ENCODE assay signal across 8 cellular contexts in the genomic region with DNA sequence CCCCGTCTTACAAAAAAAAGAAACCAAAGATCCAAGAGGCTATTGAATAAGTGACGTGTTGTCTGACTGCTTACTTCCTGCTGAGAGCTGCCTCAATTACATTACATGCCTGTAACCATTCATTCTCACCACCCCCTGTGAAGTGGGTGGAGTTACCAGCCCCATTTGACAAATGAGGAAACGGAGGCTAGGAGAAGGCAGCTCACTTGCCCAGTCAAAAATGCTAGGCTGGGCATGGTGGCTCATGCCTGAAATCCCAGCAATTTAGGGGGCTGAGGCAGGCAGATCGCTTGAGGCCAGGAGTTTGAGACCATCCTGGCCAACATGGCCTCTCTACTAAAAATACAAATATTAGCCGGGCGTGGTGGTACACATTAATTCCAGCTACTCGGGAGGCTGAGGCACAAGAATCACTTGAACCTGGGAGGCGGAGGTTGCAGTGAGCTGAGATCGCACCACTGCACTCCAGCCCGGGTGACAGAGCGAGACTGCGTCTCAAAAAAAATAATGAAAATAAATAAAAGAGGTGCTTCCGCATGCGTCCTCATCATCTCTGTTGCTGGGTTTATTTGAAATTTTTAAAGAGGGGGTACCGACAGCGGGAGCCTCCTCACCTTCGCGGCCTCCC. TPM values are rescaled to one million over a fixed set of nuclear protein-coding genes. Genes with fewer than 3 reads are reported as not detected.
DNase-seq lines count a peak whose midpoint lies in the region; ATAC-seq and TF ChIP-seq lines count a peak whose summit lies in the region.

No MANE protein-coding gene starts in this region.

- peaks cover 0 to 29% (median 14%) of the 10 kb centered on the region in 9 donors for H3K36me3 ChIP-seq in heart left ventricle

- peak overlapping the region; percentile 98 for H3K4me3 Mint-ChIP-seq in activated naive CD8-positive, alpha-beta T cell

- no peak for TF ChIP-seq POLR2A in heart left ventricle (IDR thresholded peaks at IDR 0.05)

- peaks cover 68% of the 10 kb centered on the region for H3K4me1 Mint-ChIP-seq in activated naive CD8-positive, alpha-beta T cell (ENCODE audit: low read depth)

- peaks cover 5 to 56% (median 43%) of the 10 kb centered on the region in 12 donors for H3K4me1 ChIP-seq in heart left ventricle

- 1% methylated on average over 18 of the region's 18 CpGs for WGBS in heart left ventricle, 4 donors

- peak overlapping the region; percentile 99 for H3K27ac Mint-ChIP-seq in activated naive CD8-positive, alpha-beta T cell

- DNase-seq in DMS114 treated with DMSO at 0.1 percent for 48 hours (lab: John Stamatoyannopoulos, UW; ENCODE audit: unreplicated experiment) (peak; percentile 6), HK-2 (ENCODE audit: unreplicated experiment) (peak; percentile 49), RPMI8226 (peak; percentile 72), heart left ventricle (no peak), pulmonary artery endothelial cell (ENCODE audit: low read depth, low spot score) (peak; percentile 66), posterior cingulate gyrus (no peak)

- no peaks in the 10 kb centered on the region for H3K27me3 ChIP-seq in heart left ventricle

- H3K36me3 Mint-ChIP-seq in activated naive CD8-positive, alpha-beta T cell = peaks cover 4% of the 10 kb centered on the region

- no peak for TF ChIP-seq CTCF in heart left ventricle (IDR thresholded peaks at IDR 0.05)

- H3K27ac ChIP-seq in heart left ventricle = peak overlapping the region in 11 of 12 donors; percentile 35 to 90 (median 81)

- H3K27me3 Mint-ChIP-seq in activated naive CD8-positive, alpha-beta T cell = no peaks in the 10 kb centered on the region

- no peaks in the 10 kb centered on the region for H3K9me3 ChIP-seq in heart left ventricle

- intact Hi-C loops in heart left ventricle (cut with DNase I) = loop anchor here in 2 of 10 donors (5.0 kb wide), 2 partner anchors 176 to 311 kb away; partner anchors contain the start of genes AP3D1 (in 1 of the 2) and BTBD2 (in 1 of the 2)
- intact Hi-C loops in posterior cingulate gyrus (cut with DNase I) = no loop called here

- no peaks in the 10 kb centered on the region for H3K9me3 Mint-ChIP-seq in activated naive CD8-positive, alpha-beta T cell (ENCODE audit: low read depth)

- ATAC-seq in heart left ventricle = peak in 3 of 4 donors; percentile 16 to 60 (median 43)
- ATAC-seq in HG03378 (IDR thresholded peaks at IDR 0.05; ENCODE audit: unreplicated experiment) = no peak

- peak overlapping the region; percentile 73 to 100 (median 98) for H3K4me3 ChIP-seq in heart left ventricle

RNA-seq across cellular contexts. Expression of gene LSM7, which starts 0.5 kb away (rescaled TPM):
- total RNA-seq in heart left ventricle = 10 to 100 TPM; 33.8 to 79.1 (median 41.0) TPM
- 100 to 1,000 TPM; 187 to 213 TPM for polyA plus RNA-seq in heart left ventricle
- 112 and 144 TPM in 2 replicates for total RNA-seq in pulmonary artery endothelial cell

RNA-seq across cellular contexts. Expression of gene SPPL2B, which starts 0.6 kb away (rescaled TPM):
- total RNA-seq in heart left ventricle (10 to 100 TPM; 17.6 to 30.9 (median 21.6) TPM), pulmonary artery endothelial cell (20.0 and 22.5 TPM in 2 replicates)
- polyA plus RNA-seq in heart left ventricle = 10 to 100 TPM; 18.9 to 31.2 TPM

RNA-seq across cellular contexts. Expression of gene LINGO3, which starts 19.9 kb away (rescaled TPM):
- total RNA-seq in heart left ventricle (under 1 TPM in 1 of 9 donors, not detected in 8; 0.50 TPM), pulmonary artery endothelial cell (not detected in 2 replicates)
- polyA plus RNA-seq in heart left ventricle = not detected

RNA-seq across cellular contexts. Expression of gene TMPRSS9, which starts 32.2 kb away (rescaled TPM):
- under 1 TPM in 1 of 9 donors, not detected in 8; 0.09 TPM for total RNA-seq in heart left ventricle
- polyA plus RNA-seq in heart left ventricle = under 1 TPM in 1 of 2 donors, not detected in 1; 0.19 TPM
- not detected in 2 replicates for total RNA-seq in pulmonary artery endothelial cell

RNA-seq across cellular contexts. Expression of gene PEAK3, which starts 45.9 kb away (rescaled TPM):
- total RNA-seq in heart left ventricle = 1 to 10 TPM in 2 of 9 donors, under 1 TPM in 7; 0.11 to 1.6 (median 0.48) TPM
- under 1 TPM; 0.21 to 0.23 TPM for polyA plus RNA-seq in heart left ventricle
- total RNA-seq in pulmonary artery endothelial cell = not detected in 2 replicates

Comparison
In these comparisons a context has a peak if more than half of its experiments do, and no peak if none do; other contexts are left out.
1. DNase-seq: peak in DMS114 treated with DMSO at 0.1 percent for 48 hours (single experiment), HK-2 (single experiment), RPMI8226 (single experiment) and pulmonary artery endothelial cell (single experiment); none in heart left ventricle (0 of 5) and posterior cingulate gyrus (0 of 10).